In the genomic region with DNA sequence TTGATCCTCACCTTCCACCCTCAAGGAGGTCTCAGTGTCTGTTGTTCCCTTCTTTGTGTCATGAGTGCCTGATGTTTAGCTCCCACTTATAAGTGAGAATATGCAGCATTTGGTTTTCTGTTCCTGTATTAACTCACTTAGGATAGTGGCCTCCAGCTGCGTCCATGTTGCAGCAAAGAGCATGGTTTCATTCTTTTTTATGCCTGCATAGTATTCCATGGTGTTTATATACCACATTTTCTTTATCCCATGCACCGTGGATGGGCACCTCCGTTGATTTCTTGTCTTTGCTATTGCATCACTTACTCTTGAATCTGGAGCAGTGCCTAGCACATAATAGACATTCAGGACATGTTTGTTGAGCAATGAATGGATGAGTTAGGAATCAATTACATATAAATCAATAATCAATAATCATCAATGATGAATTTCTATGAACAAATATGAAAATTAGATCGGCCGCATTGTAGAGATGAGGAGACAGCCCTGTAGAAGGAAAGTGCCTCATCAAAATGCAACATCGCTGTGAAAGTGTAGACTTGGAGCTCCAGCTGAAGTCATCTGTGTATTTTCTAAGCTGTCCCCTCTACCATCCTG, we compare ENCODE assay signal across 26 cellular contexts.
DNase-seq lines count a peak whose midpoint lies in the region; ATAC-seq and TF ChIP-seq lines count a peak whose summit lies in the region.
"Had no signal": no experiment of that assay in that cellular context is flagged by ENCODE, and none has a peak within 500 bp of the region (broad histone marks: within the 10 kb centered on the region; RNA-seq: fewer than 3 reads in every experiment).

No MANE protein-coding gene starts in this region.

- H3K4me3 Mint-ChIP-seq in stimulated activated naive CD8-positive, alpha-beta T cell treated with anti-CD3 and anti-CD28 coated beads, Interleukin-15, Interleukin-2, amounts not matched to agents 100 ng/mL and 50 ng/mL, for 24 hours: no peak overlapping the region
- no peak overlapping the region for H3K4me3 Mint-ChIP-seq in stimulated activated naive CD8-positive, alpha-beta T cell treated with anti-CD3 and anti-CD28 coated beads, Interleukin-15, amount 100 ng/mL, for 72 hours
- H3K4me3 Mint-ChIP-seq: H9, HFFc6 had no signal

- no peaks in the 10 kb centered on the region for H3K9me3 ChIP-seq in Loucy (ENCODE audit: insufficient read depth, low read depth, low read length)
- no peaks in the 10 kb centered on the region for H3K9me3 ChIP-seq in body of pancreas
- H3K9me3 ChIP-seq: Caco-2, SJCRH30 had no signal

- H3K9me3 Mint-ChIP-seq in stimulated activated naive CD8-positive, alpha-beta T cell treated with anti-CD3 and anti-CD28 coated beads, Interleukin-15, Interleukin-2, amounts not matched to agents 100 ng/mL and 50 ng/mL, for 24 hours: no peaks in the 10 kb centered on the region
- no peaks in the 10 kb centered on the region for H3K9me3 Mint-ChIP-seq in stimulated activated naive CD8-positive, alpha-beta T cell treated with anti-CD3 and anti-CD28 coated beads, Interleukin-15, amount 100 ng/mL, for 72 hours
- H3K9me3 Mint-ChIP-seq: CD4-positive, alpha-beta memory T cell; H9 had no signal

- no peak for DNase-seq in stimulated activated naive CD8-positive, alpha-beta T cell treated with anti-CD3 and anti-CD28 coated beads, Interleukin-15, amount 100 ng/mL, for 72 hours
- DNase-seq in islet precursor cell: peak; percentile 2
- DNase-seq in body of pancreas: no peak
- DNase-seq in H4 (ENCODE audit: low spot score): no peak
- DNase-seq in activated CD4-positive, alpha-beta T cell treated with anti-CD3 and anti-CD28 coated beads for 48 hours: no peak
- DNase-seq in NCI-H1092 treated with DMSO at 0.1 percent for 48 hours (lab: John Stamatoyannopoulos, UW): no peak
- DNase-seq: AML-193; C1 segment of cervical spinal cord; Caco-2; CD4-positive, alpha-beta memory T cell; GM23248; H9; HFFc6; NCI-H1105; NCI-H146; NCI-H1930; NCI-H2107; NCI-H446 treated with DMSO at 0.1 percent for 48 hours; NCI-H526; NK-92 treated with Interleukin-12 subunit alpha and Interleukin-12 subunit beta, amount 100 ng/mL, for 24 hours; PC-9; SJCRH30 had no signal

- no peak overlapping the region for H2AFZ ChIP-seq in Loucy (ENCODE audit: low read length)
- H2AFZ ChIP-seq: GM23248, PC-9 had no signal

- no peak for TF ChIP-seq CTCF in Loucy (conservative IDR thresholded peaks at IDR 0.05; ENCODE audit: low read length)
- no peak for TF ChIP-seq CTCF in body of pancreas (IDR thresholded peaks at IDR 0.05)

- no peak for TF ChIP-seq POLR2A in body of pancreas (IDR thresholded peaks at IDR 0.05)

- H3K4me2 ChIP-seq in Loucy (ENCODE audit: low read depth, low read length, poor library complexity, severe bottlenecking): no peak overlapping the region
- H3K4me2 ChIP-seq: KMS-11, PC-9 had no signal

- peaks cover 54% of the 10 kb centered on the region for H3K36me3 Mint-ChIP-seq in stimulated activated naive CD8-positive, alpha-beta T cell treated with anti-CD3 and anti-CD28 coated beads, Interleukin-15, Interleukin-2, amounts not matched to agents 100 ng/mL and 50 ng/mL, for 24 hours (ENCODE audit: low read depth)

- H3K27ac Mint-ChIP-seq in stimulated activated naive CD8-positive, alpha-beta T cell treated with anti-CD3 and anti-CD28 coated beads, Interleukin-15, Interleukin-2, amounts not matched to agents 100 ng/mL and 50 ng/mL, for 24 hours: peak overlapping the region; percentile 65
- no peak overlapping the region for H3K27ac Mint-ChIP-seq in stimulated activated naive CD8-positive, alpha-beta T cell treated with anti-CD3 and anti-CD28 coated beads, Interleukin-15, amount 100 ng/mL, for 72 hours
- H3K27ac Mint-ChIP-seq: H9, HFFc6 had no signal

- H3K27me3 Mint-ChIP-seq in stimulated activated naive CD8-positive, alpha-beta T cell treated with anti-CD3 and anti-CD28 coated beads, Interleukin-15, Interleukin-2, amounts not matched to agents 100 ng/mL and 50 ng/mL, for 24 hours: no peaks in the 10 kb centered on the region
- no peaks in the 10 kb centered on the region for H3K27me3 Mint-ChIP-seq in stimulated activated naive CD8-positive, alpha-beta T cell treated with anti-CD3 and anti-CD28 coated beads, Interleukin-15, amount 100 ng/mL, for 72 hours
- H3K27me3 Mint-ChIP-seq: CD4-positive, alpha-beta memory T cell had no signal

- H3K27me3 ChIP-seq in Loucy (ENCODE audit: insufficient read depth, low read length, poor library complexity, severe bottlenecking) (no peaks in the 10 kb centered on the region), body of pancreas (no peaks in the 10 kb centered on the region)
- H3K27me3 ChIP-seq: SJCRH30 had no signal

- 0 out of 2 replicates have a peak, but pooled peaks cover 5% of the 10 kb centered on the region for H3F3A ChIP-seq in Loucy (ENCODE audit: low read depth)

- H3K9me2 ChIP-seq in Loucy (replicated peaks; ENCODE audit: low read depth, low read length): no peaks in the 10 kb centered on the region

- H3K4me1 ChIP-seq in Loucy (ENCODE audit: insufficient read depth, low read length, poor library complexity, severe bottlenecking): peaks cover 35% of the 10 kb centered on the region
- H3K4me1 ChIP-seq in body of pancreas: no peaks in the 10 kb centered on the region
- H3K4me1 ChIP-seq: Caco-2, SJCRH30 had no signal

- intact Hi-C loops in body of pancreas (cut with DNase I): no loop called here

- no peaks in the 10 kb centered on the region for H4K20me1 ChIP-seq in Loucy (ENCODE audit: insufficient read depth, low read length, poor library complexity, severe bottlenecking)

- peaks cover 87% of the 10 kb centered on the region for H3K4me1 Mint-ChIP-seq in stimulated activated naive CD8-positive, alpha-beta T cell treated with anti-CD3 and anti-CD28 coated beads, Interleukin-15, Interleukin-2, amounts not matched to agents 100 ng/mL and 50 ng/mL, for 24 hours (ENCODE audit: low read depth)
- peaks cover 77% of the 10 kb centered on the region for H3K4me1 Mint-ChIP-seq in stimulated activated naive CD8-positive, alpha-beta T cell treated with anti-CD3 and anti-CD28 coated beads, Interleukin-15, amount 100 ng/mL, for 72 hours

- WGBS in body of pancreas, 2 donors: 70 to 75% methylated on average over 6 of the region's 6 CpGs

- H3K4me3 ChIP-seq in Loucy (ENCODE audit: low read length, poor library complexity, severe bottlenecking) (no peak overlapping the region), body of pancreas (no peak overlapping the region)
- H3K4me3 ChIP-seq: GM23248, PC-9, SJCRH30 had no signal

- peaks cover 68% of the 10 kb centered on the region for H3K79me2 ChIP-seq in Loucy (ENCODE audit: insufficient read depth, low read length)

- no peak overlapping the region for H3K27ac ChIP-seq in body of pancreas
- H3K27ac ChIP-seq: GM23248, KMS-11, PC-9, SJCRH30 had no signal

- H3K9ac ChIP-seq in Loucy (ENCODE audit: low read depth, low read length, poor library complexity, severe bottlenecking): peak overlapping the region; percentile 67
- H3K9ac ChIP-seq: GM23248, KMS-11 had no signal

- peaks cover 6% of the 10 kb centered on the region; the same call in 1 of the 2 replicates for H3K36me3 ChIP-seq in Loucy (ENCODE audit: insufficient read depth, low read length)
- H3K36me3 ChIP-seq in body of pancreas (replicated peaks in 1 of 2; ENCODE audit: insufficient read depth in 1 of 2, low read depth in 2 of 2): no peaks in the 10 kb centered on the region
- H3K36me3 ChIP-seq: SJCRH30 had no signal

- ATAC-seq in stimulated activated naive CD8-positive, alpha-beta T cell treated with anti-CD3 and anti-CD28 coated beads, Interleukin-15, amount 100 ng/mL, for 72 hours: no peak
- ATAC-seq in body of pancreas: no peak
- ATAC-seq: Right ventricle myocardium inferior had no signal
